ENCODE assay signal across 7 cellular contexts in genomic region chr17:68200689-68201424, GRCh38. TPM values are rescaled to one million over a fixed set of nuclear protein-coding genes. Genes with fewer than 3 reads are reported as not detected.
DNase-seq lines count a peak whose midpoint lies in the region; TF ChIP-seq lines count a peak whose summit lies in the region.

No MANE protein-coding gene starts in this region.

- no peaks in the 10 kb centered on the region for H3K36me3 ChIP-seq in neuronal stem cell (replicated peaks in 1 of 2; ENCODE audit: control insufficient read depth in 2 of 2, insufficient read depth in 2 of 2, low read length in 2 of 2)
- H3K36me3 ChIP-seq in tibial artery: no peaks in the 10 kb centered on the region

- no peaks in the 10 kb centered on the region for H3K9me3 Mint-ChIP-seq in activated T-helper 2 cell treated with anti-CD3 and anti-CD28 coated beads, Interferon-gamma antibody, Interleukin-2, Interleukin-4, amounts not matched to agents 10 μg/mL and 5 μg/mL and 100 μg/mL, durations not matched to agents 14 hours and 24 hours and 36 hours

- peaks cover 21% of the 10 kb centered on the region for H3K4me1 Mint-ChIP-seq in activated T-helper 2 cell treated with anti-CD3 and anti-CD28 coated beads, Interferon-gamma antibody, Interleukin-2, Interleukin-4, amounts not matched to agents 10 μg/mL and 5 μg/mL and 100 μg/mL, durations not matched to agents 14 hours and 24 hours and 36 hours (ENCODE audit: low read depth)

- no peak overlapping the region for H4K91ac ChIP-seq in neuronal stem cell (ENCODE audit: low read depth, low read length, poor library complexity)

- no peak overlapping the region for H3K14ac ChIP-seq in neuronal stem cell (ENCODE audit: low read length)

- no CpG with 5 or more reads among the region's 31 CpGs for WGBS in neuronal stem cell (ENCODE audit: extremely low coverage in 2 of 2, insufficient read length in 2 of 2, insufficient replicate concordance in 1 of 2), 2 donors

- peaks cover under 1% of the 10 kb centered on the region for H3K79me1 ChIP-seq in neuronal stem cell (ENCODE audit: low read depth, low read length)

- TF ChIP-seq CTCF in GM13977 (IDR thresholded peaks at IDR 0.05; ENCODE audit: extremely low read depth, insufficient read depth, missing control alignments) (peak; percentile 89), tibial artery (IDR thresholded peaks at IDR 0.05) (peak; percentile 73 to 89)

- peak overlapping the region; percentile 54 for H3K4me2 ChIP-seq in neuronal stem cell (ENCODE audit: insufficient read depth, low read length, poor library complexity, severe bottlenecking)

- in situ Hi-C loops in GM13977 (cut with MboI; ENCODE audit: low pct_unique_long_range_greater_than_20kb, low sequenced_read_pairs, unreplicated experiment): no loop called here
- in situ Hi-C loops in KBM-7 (cut with MboI; ENCODE audit: low pct_unique_long_range_greater_than_20kb, low sequenced_read_pairs): no loop called here

- H3K9ac ChIP-seq in neuronal stem cell (ENCODE audit: low read depth, low read length, poor library complexity): no peak overlapping the region

- DNase-seq in GM13977 (ENCODE audit: low spot score): peak; percentile 71
- DNase-seq in KBM-7: peak; percentile 89
- peak; percentile 88 for DNase-seq in RKO (ENCODE audit: low spot score)
- DNase-seq in activated T-helper 2 cell treated with anti-CD3 and anti-CD28 coated beads, Interferon-gamma antibody, Interleukin-2, Interleukin-4, amounts not matched to agents 10 μg/mL and 5 μg/mL and 100 μg/mL, durations not matched to agents 14 hours and 24 hours and 36 hours (ENCODE audit: low spot score): peak; percentile 72
- peak; percentile 41 for DNase-seq in fibroblast of the conjunctiva (ENCODE audit: low read depth)
- peak; percentile 70 for DNase-seq in neuronal stem cell (ENCODE audit: low spot score)
- peak; percentile 74 to 82 for DNase-seq in tibial artery

- H3K4me3 ChIP-seq in neuronal stem cell (ENCODE audit: low read length in 2 of 2) (peak overlapping the region in 1 of 2 donors; percentile 55), tibial artery (peak overlapping the region; percentile 7 to 40)

- H4K8ac ChIP-seq in neuronal stem cell (ENCODE audit: low read depth, low read length): no peak overlapping the region

- H3K36me3 Mint-ChIP-seq in activated T-helper 2 cell treated with anti-CD3 and anti-CD28 coated beads, Interferon-gamma antibody, Interleukin-2, Interleukin-4, amounts not matched to agents 10 μg/mL and 5 μg/mL and 100 μg/mL, durations not matched to agents 14 hours and 24 hours and 36 hours (ENCODE audit: low read depth): no peaks in the 10 kb centered on the region

- H3K4me3 Mint-ChIP-seq in activated T-helper 2 cell treated with anti-CD3 and anti-CD28 coated beads, Interferon-gamma antibody, Interleukin-2, Interleukin-4, amounts not matched to agents 10 μg/mL and 5 μg/mL and 100 μg/mL, durations not matched to agents 14 hours and 24 hours and 36 hours (ENCODE audit: low read depth): peak overlapping the region; percentile 55

- H3K27me3 ChIP-seq in neuronal stem cell (ENCODE audit: control insufficient read depth in 3 of 3, insufficient read depth in 3 of 3, low read depth in 1 of 3, low read length in 3 of 3) (peaks cover 40 to 87% (median 76%) of the 10 kb centered on the region in 3 experiments), tibial artery (peaks cover 0 to 57% of the 10 kb centered on the region in 2 donors)

- no peak overlapping the region for H2BK12ac ChIP-seq in neuronal stem cell (ENCODE audit: low read length)

- no peak overlapping the region for H3K18ac ChIP-seq in neuronal stem cell (ENCODE audit: low read length)

- H2BK5ac ChIP-seq in neuronal stem cell (ENCODE audit: low read length): no peak overlapping the region

- H2BK15ac ChIP-seq in neuronal stem cell (ENCODE audit: low read length): no peak overlapping the region

- H2BK120ac ChIP-seq in neuronal stem cell (ENCODE audit: low read depth, low read length): no peak overlapping the region

- H3K27me3 Mint-ChIP-seq in activated T-helper 2 cell treated with anti-CD3 and anti-CD28 coated beads, Interferon-gamma antibody, Interleukin-2, Interleukin-4, amounts not matched to agents 10 μg/mL and 5 μg/mL and 100 μg/mL, durations not matched to agents 14 hours and 24 hours and 36 hours (ENCODE audit: low read depth): peaks cover 35% of the 10 kb centered on the region

- no peak overlapping the region for H3K27ac Mint-ChIP-seq in activated T-helper 2 cell treated with anti-CD3 and anti-CD28 coated beads, Interferon-gamma antibody, Interleukin-2, Interleukin-4, amounts not matched to agents 10 μg/mL and 5 μg/mL and 100 μg/mL, durations not matched to agents 14 hours and 24 hours and 36 hours

- H3K9me3 ChIP-seq in neuronal stem cell (replicated peaks in 1 of 2; ENCODE audit: control insufficient read depth in 2 of 2, insufficient read depth in 1 of 2, low read depth in 1 of 2, low read length in 2 of 2) (no peaks in the 10 kb centered on the region), tibial artery (no peaks in the 10 kb centered on the region)

- H3K23ac ChIP-seq in neuronal stem cell (ENCODE audit: low read depth, low read length, poor library complexity): no peak overlapping the region

- H3K27ac ChIP-seq in neuronal stem cell (replicated peaks; ENCODE audit: low read length): no peak overlapping the region
- no peak overlapping the region for H3K27ac ChIP-seq in tibial artery

- peak overlapping the region; percentile 84 for H2AFZ ChIP-seq in neuronal stem cell (ENCODE audit: low read length)

- no peak overlapping the region for H2AK5ac ChIP-seq in neuronal stem cell (ENCODE audit: low read depth, low read length)

- peaks cover 10 to 13% of the 10 kb centered on the region in 2 donors for H3K4me1 ChIP-seq in neuronal stem cell (ENCODE audit: control insufficient read depth in 2 of 2, insufficient read depth in 1 of 2, low read depth in 1 of 2, low read length in 2 of 2)
- H3K4me1 ChIP-seq in tibial artery: peaks cover 0 to 59% (median 56%) of the 10 kb centered on the region in 4 donors

- intact Hi-C loops in activated T-helper 2 cell treated with anti-CD3 and anti-CD28 coated beads, Interferon-gamma antibody, Interleukin-2, Interleukin-4, amounts not matched to agents 10 μg/mL and 5 μg/mL and 100 μg/mL, durations not matched to agents 14 hours and 24 hours and 36 hours (cut with micrococcal nuclease): loop anchor here (1.0 to 10.0 kb wide), 3 partner anchors 20 to 154 kb away; no protein-coding TSS in a partner anchor
- intact Hi-C loops in tibial artery (cut with DNase I; ENCODE audit: low total_unique reads): no loop called here

- H3K4ac ChIP-seq in neuronal stem cell (ENCODE audit: low read length): no peak overlapping the region

RNA-seq across cellular contexts. Expression of gene AMZ2, which starts 47.0 kb away (rescaled TPM):
- 85.9 and 111 TPM in 2 replicates for total RNA-seq in activated T-helper 2 cell treated with anti-CD3 and anti-CD28 coated beads, Interferon-gamma antibody, Interleukin-2, Interleukin-4, amounts not matched to agents 10 μg/mL and 5 μg/mL and 100 μg/mL, durations not matched to agents 14 hours and 24 hours and 36 hours
- polyA plus RNA-seq in neuronal stem cell (2013, experiment 1 of 2): 166 TPM
- 168 TPM for polyA plus RNA-seq in neuronal stem cell (2013, experiment 2 of 2)
